Comparison of ENCODE assay signal across 1 cellular context in genomic region chr10:73743905-73744689, GRCh38.
TF ChIP-seq lines count a peak whose summit lies in the region.

TSS of gene SEC24C (plus strand) at chr10:73744372. CDS start at chr10:73746833, 2,461 bp downstream.

TF ChIP-seq in HepG2, 621 proteins besides CTCF, POLR2A, EP300 and RAD21 (continued from another document and continues in another):
- TF ChIP-seq HOMEZ (CRISPR knock-in tag; IDR thresholded peaks at IDR 0.05; ENCODE audit: low read depth) (no peak), TRIM24 (CRISPR knock-in tag; IDR thresholded peaks at IDR 0.05) (no peak), TBX2 (CRISPR knock-in tag; IDR thresholded peaks at IDR 0.05; ENCODE audit: borderline replicate concordance) (no peak; the same call in 1 of the 2 replicates), BCL3 (CRISPR knock-in tag; IDR thresholded peaks at IDR 0.05) (no peak), MBNL3 (CRISPR knock-in tag; conservative IDR thresholded peaks at IDR 0.05) (no peak), ZNF543 (CRISPR knock-in tag; IDR thresholded peaks at IDR 0.05) (no peak), ZNF367 (CRISPR knock-in tag; IDR thresholded peaks at IDR 0.05; ENCODE audit: borderline replicate concordance) (no peak), NFKBIZ (CRISPR knock-in tag; IDR thresholded peaks at IDR 0.05) (no peak; the same call in 1 of the 2 replicates), MAFK (conservative IDR thresholded peaks at IDR 0.05 in 1 of 2, IDR thresholded peaks at IDR 0.05 in 1 of 2; ENCODE audit: low read length in 2 of 2) (peak; percentile 81 to 86), RBAK (CRISPR knock-in tag; IDR thresholded peaks at IDR 0.05) (0 out of 2 replicates have a peak, but pooled peaks have one; percentile 35), ZNF276 (CRISPR knock-in tag; IDR thresholded peaks at IDR 0.05; ENCODE audit: low read depth) (no peak), ZNF318 (CRISPR knock-in tag; IDR thresholded peaks at IDR 0.05) (no peak), FOXA3 (CRISPR knock-in tag; IDR thresholded peaks at IDR 0.05) (peak; percentile 22; the same call in 1 of the 2 replicates)
- TF ChIP-seq, protein P1, sequence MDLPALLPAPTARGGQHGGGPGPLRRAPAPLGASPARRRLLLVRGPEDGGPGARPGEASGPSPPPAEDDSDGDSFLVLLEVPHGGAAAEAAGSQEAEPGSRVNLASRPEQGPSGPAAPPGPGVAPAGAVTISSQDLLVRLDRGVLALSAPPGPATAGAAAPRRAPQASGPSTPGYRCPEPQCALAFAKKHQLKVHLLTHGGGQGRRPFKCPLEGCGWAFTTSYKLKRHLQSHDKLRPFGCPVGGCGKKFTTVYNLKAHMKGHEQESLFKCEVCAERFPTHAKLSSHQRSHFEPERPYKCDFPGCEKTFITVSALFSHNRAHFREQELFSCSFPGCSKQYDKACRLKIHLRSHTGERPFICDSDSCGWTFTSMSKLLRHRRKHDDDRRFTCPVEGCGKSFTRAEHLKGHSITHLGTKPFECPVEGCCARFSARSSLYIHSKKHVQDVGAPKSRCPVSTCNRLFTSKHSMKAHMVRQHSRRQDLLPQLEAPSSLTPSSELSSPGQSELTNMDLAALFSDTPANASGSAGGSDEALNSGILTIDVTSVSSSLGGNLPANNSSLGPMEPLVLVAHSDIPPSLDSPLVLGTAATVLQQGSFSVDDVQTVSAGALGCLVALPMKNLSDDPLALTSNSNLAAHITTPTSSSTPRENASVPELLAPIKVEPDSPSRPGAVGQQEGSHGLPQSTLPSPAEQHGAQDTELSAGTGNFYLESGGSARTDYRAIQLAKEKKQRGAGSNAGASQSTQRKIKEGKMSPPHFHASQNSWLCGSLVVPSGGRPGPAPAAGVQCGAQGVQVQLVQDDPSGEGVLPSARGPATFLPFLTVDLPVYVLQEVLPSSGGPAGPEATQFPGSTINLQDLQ (CRISPR knock-in tag; IDR thresholded peaks at IDR 0.05) = no peak
- TF ChIP-seq, protein P2, sequence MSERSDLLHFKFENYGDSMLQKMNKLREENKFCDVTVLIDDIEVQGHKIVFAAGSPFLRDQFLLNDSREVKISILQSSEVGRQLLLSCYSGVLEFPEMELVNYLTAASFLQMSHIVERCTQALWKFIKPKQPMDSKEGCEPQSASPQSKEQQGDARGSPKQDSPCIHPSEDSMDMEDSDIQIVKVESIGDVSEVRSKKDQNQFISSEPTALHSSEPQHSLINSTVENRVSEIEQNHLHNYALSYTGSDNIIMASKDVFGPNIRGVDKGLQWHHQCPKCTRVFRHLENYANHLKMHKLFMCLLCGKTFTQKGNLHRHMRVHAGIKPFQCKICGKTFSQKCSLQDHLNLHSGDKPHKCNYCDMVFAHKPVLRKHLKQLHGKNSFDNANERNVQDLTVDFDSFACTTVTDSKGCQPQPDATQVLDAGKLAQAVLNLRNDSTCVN (CRISPR knock-in tag; IDR thresholded peaks at IDR 0.05; ENCODE audit: borderline replicate concordance) = peak; percentile 23; the same call in 1 of the 2 replicates
- TF ChIP-seq, protein P3, sequence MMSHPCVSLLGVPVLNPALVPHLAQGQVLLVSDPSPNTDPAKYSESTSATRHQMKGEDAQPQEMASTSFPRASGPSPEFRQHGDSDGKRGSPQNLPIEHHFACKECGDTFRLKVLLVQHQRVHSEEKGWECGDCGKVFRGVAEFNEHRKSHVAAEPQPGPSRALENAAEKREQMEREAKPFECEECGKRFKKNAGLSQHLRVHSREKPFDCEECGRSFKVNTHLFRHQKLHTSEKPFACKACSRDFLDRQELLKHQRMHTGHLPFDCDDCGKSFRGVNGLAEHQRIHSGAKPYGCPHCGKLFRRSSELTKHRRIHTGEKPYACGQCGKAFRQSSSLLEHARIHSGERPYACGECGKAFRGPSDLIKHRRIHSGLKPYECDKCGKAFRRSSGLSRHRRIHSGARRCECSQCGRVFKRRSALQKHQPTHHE (CRISPR knock-in tag; IDR thresholded peaks at IDR 0.05; ENCODE audit: borderline replicate concordance) = no peak
- TF ChIP-seq, protein P4, sequence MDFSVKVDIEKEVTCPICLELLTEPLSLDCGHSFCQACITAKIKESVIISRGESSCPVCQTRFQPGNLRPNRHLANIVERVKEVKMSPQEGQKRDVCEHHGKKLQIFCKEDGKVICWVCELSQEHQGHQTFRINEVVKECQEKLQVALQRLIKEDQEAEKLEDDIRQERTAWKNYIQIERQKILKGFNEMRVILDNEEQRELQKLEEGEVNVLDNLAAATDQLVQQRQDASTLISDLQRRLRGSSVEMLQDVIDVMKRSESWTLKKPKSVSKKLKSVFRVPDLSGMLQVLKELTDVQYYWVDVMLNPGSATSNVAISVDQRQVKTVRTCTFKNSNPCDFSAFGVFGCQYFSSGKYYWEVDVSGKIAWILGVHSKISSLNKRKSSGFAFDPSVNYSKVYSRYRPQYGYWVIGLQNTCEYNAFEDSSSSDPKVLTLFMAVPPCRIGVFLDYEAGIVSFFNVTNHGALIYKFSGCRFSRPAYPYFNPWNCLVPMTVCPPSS (IDR thresholded peaks at IDR 0.05) = no peak
- TF ChIP-seq, protein P5, sequence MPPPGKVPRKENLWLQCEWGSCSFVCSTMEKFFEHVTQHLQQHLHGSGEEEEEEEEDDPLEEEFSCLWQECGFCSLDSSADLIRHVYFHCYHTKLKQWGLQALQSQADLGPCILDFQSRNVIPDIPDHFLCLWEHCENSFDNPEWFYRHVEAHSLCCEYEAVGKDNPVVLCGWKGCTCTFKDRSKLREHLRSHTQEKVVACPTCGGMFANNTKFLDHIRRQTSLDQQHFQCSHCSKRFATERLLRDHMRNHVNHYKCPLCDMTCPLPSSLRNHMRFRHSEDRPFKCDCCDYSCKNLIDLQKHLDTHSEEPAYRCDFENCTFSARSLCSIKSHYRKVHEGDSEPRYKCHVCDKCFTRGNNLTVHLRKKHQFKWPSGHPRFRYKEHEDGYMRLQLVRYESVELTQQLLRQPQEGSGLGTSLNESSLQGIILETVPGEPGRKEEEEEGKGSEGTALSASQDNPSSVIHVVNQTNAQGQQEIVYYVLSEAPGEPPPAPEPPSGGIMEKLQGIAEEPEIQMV (CRISPR knock-in tag; IDR thresholded peaks at IDR 0.05; ENCODE audit: low read depth) = no peak; the same call in 1 of the 2 replicates
- TF ChIP-seq, protein P6, sequence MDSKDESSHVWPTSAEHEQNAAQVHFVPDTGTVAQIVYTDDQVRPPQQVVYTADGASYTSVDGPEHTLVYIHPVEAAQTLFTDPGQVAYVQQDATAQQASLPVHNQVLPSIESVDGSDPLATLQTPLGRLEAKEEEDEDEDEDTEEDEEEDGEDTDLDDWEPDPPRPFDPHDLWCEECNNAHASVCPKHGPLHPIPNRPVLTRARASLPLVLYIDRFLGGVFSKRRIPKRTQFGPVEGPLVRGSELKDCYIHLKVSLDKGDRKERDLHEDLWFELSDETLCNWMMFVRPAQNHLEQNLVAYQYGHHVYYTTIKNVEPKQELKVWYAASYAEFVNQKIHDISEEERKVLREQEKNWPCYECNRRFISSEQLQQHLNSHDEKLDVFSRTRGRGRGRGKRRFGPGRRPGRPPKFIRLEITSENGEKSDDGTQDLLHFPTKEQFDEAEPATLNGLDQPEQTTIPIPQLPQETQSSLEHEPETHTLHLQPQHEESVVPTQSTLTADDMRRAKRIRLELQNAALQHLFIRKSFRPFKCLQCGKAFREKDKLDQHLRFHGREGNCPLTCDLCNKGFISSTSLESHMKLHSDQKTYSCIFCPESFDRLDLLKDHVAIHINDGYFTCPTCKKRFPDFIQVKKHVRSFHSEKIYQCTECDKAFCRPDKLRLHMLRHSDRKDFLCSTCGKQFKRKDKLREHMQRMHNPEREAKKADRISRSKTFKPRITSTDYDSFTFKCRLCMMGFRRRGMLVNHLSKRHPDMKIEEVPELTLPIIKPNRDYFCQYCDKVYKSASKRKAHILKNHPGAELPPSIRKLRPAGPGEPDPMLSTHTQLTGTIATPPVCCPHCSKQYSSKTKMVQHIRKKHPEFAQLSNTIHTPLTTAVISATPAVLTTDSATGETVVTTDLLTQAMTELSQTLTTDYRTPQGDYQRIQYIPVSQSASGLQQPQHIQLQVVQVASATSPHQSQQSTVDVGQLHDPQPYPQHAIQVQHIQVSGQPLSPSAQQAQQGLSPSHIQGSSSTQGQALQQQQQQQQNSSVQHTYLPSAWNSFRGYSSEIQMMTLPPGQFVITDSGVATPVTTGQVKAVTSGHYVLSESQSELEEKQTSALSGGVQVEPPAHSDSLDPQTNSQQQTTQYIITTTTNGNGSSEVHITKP (CRISPR knock-in tag; IDR thresholded peaks at IDR 0.05; ENCODE audit: low read depth) = peak; percentile 55; the same call in 1 of the 2 replicates
